ENCODE assay signal across 30 cellular contexts in the genomic region with DNA sequence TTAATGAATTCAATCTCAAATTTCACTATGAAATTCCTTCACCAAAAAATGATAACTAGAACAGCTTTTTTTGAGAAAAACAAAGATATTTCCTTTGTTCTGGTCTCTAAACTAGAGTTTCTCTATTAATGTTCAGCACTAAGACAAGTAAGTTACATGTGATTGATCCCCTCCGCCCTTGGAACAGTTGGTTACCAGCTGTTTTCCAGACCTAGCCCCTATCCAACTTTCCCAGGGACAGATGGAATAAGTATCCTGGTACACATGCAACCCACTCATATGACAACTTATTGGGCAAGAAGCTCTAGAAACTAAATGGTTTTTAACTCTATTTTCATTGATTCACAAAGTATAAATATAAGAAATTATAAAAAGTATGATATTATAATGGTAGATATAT.
"Had no signal": no experiment of that assay in that cellular context is flagged by ENCODE, and none has a peak within 500 bp of the region (broad histone marks: within the 10 kb centered on the region; RNA-seq: fewer than 3 reads in every experiment).

No MANE protein-coding gene starts in this region.

- ATAC-seq: left colon; left lung; lower lobe of right lung; natural killer cell; right cardiac atrium; sciatic nerve; stimulated activated memory B cell treated with anti-CD40 and anti-IgM and Interleukin-4, amounts not matched to agents 10 μg/mL and 1 μg/mL and 100 μg/mL, for 72 hours; stimulated activated naive CD8-positive, alpha-beta T cell treated with anti-CD3 and anti-CD28 coated beads, Interleukin-15, Interleukin-2, amounts not matched to agents 100 U/mL and 50 U/mL, for 24 hours had no signal

- H3K4me1 ChIP-seq: left lung, lower lobe of right lung, neural progenitor cell, stomach, testis, transverse colon, upper lobe of left lung, vagina had no signal

- H3K4me2 ChIP-seq: neural progenitor cell, smooth muscle cell had no signal

- H3K9me3 ChIP-seq: left lung, lower lobe of right lung, neutrophil, stomach, testis, thyroid gland, transverse colon, upper lobe of left lung, vagina had no signal

- H3K36me3 ChIP-seq: neural progenitor cell, thyroid gland, transverse colon, upper lobe of left lung, vagina had no signal

- H3K27ac ChIP-seq: left lung, lower lobe of right lung, neural progenitor cell, stomach, testis, thyroid gland, transverse colon, upper lobe of left lung, vagina had no signal

- H3K27me3 ChIP-seq: left lung, neural progenitor cell, neutrophil, stomach, testis, thyroid gland, transverse colon, upper lobe of left lung, vagina had no signal

- DNase-seq: hypothalamus; immature natural killer cell; kidney; left colon; lower lobe of right lung; mammary epithelial cell; mesenchymal stem cell; naive B cell; natural killer cell; nephron progenitor cell; occipital lobe; retina; stimulated activated CD4-positive, alpha-beta T cell treated with anti-CD3 and anti-CD28 coated beads, Interleukin-1b, Interleukin-23, amount 100 ng/mL, for 48 hours; stimulated activated CD4-positive, alpha-beta T cell treated with anti-CD3 and anti-CD28 coated beads, Interleukin-2, amount 100 ng/mL, for 48 hours; stimulated activated CD4-positive, alpha-beta T cell treated with anti-CD3 and anti-CD28 coated beads, Interleukin-4, amount 100 ng/mL, for 4 hours; stimulated activated CD8-positive, alpha-beta memory T cell treated with anti-CD3 and anti-CD28 coated beads, Interleukin-4, amount 100 ng/mL, for 48 hours; stimulated activated naive CD8-positive, alpha-beta T cell treated with anti-CD3 and anti-CD28 coated beads, Interleukin-15, Interleukin-2, amounts not matched to agents 100 U/mL and 50 U/mL, for 24 hours; stomach; testis; thyroid gland; transverse colon; upper lobe of left lung had no signal

- H3K9ac ChIP-seq: neural progenitor cell had no signal

- H3K4me3 ChIP-seq: left lung, lower lobe of right lung, neural progenitor cell, smooth muscle cell, stomach, testis, thyroid gland, transverse colon, upper lobe of left lung, vagina had no signal

- H2AFZ ChIP-seq: neural progenitor cell had no signal
